ENCODE assay signal across 14 cellular contexts in genomic region chr20:49288250-49288751, GRCh38. TPM values are rescaled to one million over a fixed set of nuclear protein-coding genes. Genes with fewer than 3 reads are reported as not detected.
DNase-seq lines count a peak whose midpoint lies in the region; ATAC-seq, FAIRE-seq and TF ChIP-seq lines count a peak whose summit lies in the region.
"Had no signal": no experiment of that assay in that cellular context is flagged by ENCODE, and none has a peak within 500 bp of the region (broad histone marks: within the 10 kb centered on the region; RNA-seq: fewer than 3 reads in every experiment).

No MANE protein-coding gene starts in this region.

- CTCF ChIA-PET in A549 (lab: Yijun Ruan, JAX) (interaction anchor here (0.6 to 1.1 kb wide), 4 partner anchors 8 to 155 kb away, joined by 3 read pairs; no protein-coding TSS in a partner anchor), activated B cell treated with CpG ODN at 0.5 μM for 24 hours (lab: Charles Lee) (no interaction called here)

- peaks cover 92% of the 10 kb centered on the region for H3K36me3 ChIP-seq in lower lobe of right lung

- TF ChIP-seq CTCF in A549 (IDR thresholded peaks at IDR 0.05) (no peak), activated B cell treated with CpG ODN at 0.5 μM for 24 hours (IDR thresholded peaks at IDR 0.05) (no peak), lower lobe of right lung (IDR thresholded peaks at IDR 0.05) (no peak)

- no peak for FAIRE-seq in A549 (lab: Jason Lieb, UNC)
- FAIRE-seq: colon, keratinocyte, TTC549 had no signal

- H3K27ac ChIP-seq in A549 (0 out of 6 replicates have a peak overlapping the region, but pooled peaks of 1 of the 2 experiments have one; percentile 14), lower lobe of right lung (peak overlapping the region; percentile 37)

- peak overlapping the region; percentile 97 for H3K4me2 ChIP-seq in A549

- 87% methylated on average over 2 of the region's 2 CpGs for WGBS in A549 (ENCODE audit: missing lambda C conversion rate)

- no peaks in the 10 kb centered on the region for H3K27me3 ChIP-seq in lower lobe of right lung (ENCODE audit: low read depth)

- H3K9me3 ChIP-seq in A549, result peaks cover 9% of the 10 kb centered on the region; the same call in 2 of the 3 replicates
- peaks cover 24% of the 10 kb centered on the region for H3K9me3 ChIP-seq in lower lobe of right lung

- H3K4me1 ChIP-seq in A549 (peaks cover 63% of the 10 kb centered on the region), lower lobe of right lung (peaks cover 14% of the 10 kb centered on the region)

- DNase-seq in A549 (ENCODE audit: low read depth in 1 of 2, low spot score in 1 of 2), result no peak
- no peak for DNase-seq in activated B cell treated with CpG ODN at 0.5 μM for 24 hours
- DNase-seq in lower lobe of right lung, result no peak
- no peak for DNase-seq in cerebellar cortex (ENCODE audit: low spot score)
- no peak for DNase-seq in HuH-7 (ENCODE audit: low spot score)
- no peak for DNase-seq in NCI-H345 treated with DMSO at 0.1 percent for 48 hours (lab: John Stamatoyannopoulos, UW; ENCODE audit: unreplicated experiment)
- DNase-seq: CD4-positive, CD25-positive, alpha-beta regulatory T cell had no signal

- TF ChIP-seq POLR2A in A549 (IDR thresholded peaks at IDR 0.05; ENCODE audit: low read length) (no peak), GM18526 (IDR thresholded peaks at IDR 0.05; ENCODE audit: extremely low read depth, insufficient read length) (peak; percentile 4)

- H3K4me3 ChIP-seq in A549 (no peak overlapping the region), lower lobe of right lung (no peak overlapping the region)

- no peak for TF ChIP-seq RAD21 in A549 (conservative IDR thresholded peaks at IDR 0.05 in 1 of 2, IDR thresholded peaks at IDR 0.05 in 1 of 2)

- no peaks in the 10 kb centered on the region for H3K27me3 Mint-ChIP-seq in activated B cell treated with CpG ODN at 0.5 μM for 24 hours
- H3K27me3 Mint-ChIP-seq: CD4-positive, CD25-positive, alpha-beta regulatory T cell; IgD-negative memory B cell had no signal

- POLR2A ChIA-PET in A549 (lab: Yijun Ruan, JAX) (interaction anchor here (1.0 to 3.2 kb wide), 3 partner anchors 10 to 33 kb away, joined by 3 to 26 read pairs (median 6); partner anchors contain the start of gene ZNFX1), activated B cell treated with CpG ODN at 0.5 μM for 24 hours (lab: Charles Lee) (interaction anchor here (3.7 kb wide), 1 partner anchor 11 kb away, joined by 35 read pairs; the partner anchor contains the start of gene ZNFX1)

- H3K4me3 Mint-ChIP-seq in activated B cell treated with CpG ODN at 0.5 μM for 24 hours, result peak overlapping the region; percentile 2
- H3K4me3 Mint-ChIP-seq: CD4-positive, CD25-positive, alpha-beta regulatory T cell had no signal

- ATAC-seq in A549 (no peak), activated B cell treated with CpG ODN at 0.5 μM for 24 hours (ENCODE audit: low read depth) (no peak), lower lobe of right lung (peak in 1 of 2 donors; percentile 4), HG03520 (IDR thresholded peaks at IDR 0.05; ENCODE audit: unreplicated experiment) (no peak)
- ATAC-seq: Right ventricle myocardium inferior had no signal

- H3K9me3 Mint-ChIP-seq in activated B cell treated with CpG ODN at 0.5 μM for 24 hours, result peaks cover 34% of the 10 kb centered on the region

- H3K36me3 Mint-ChIP-seq in activated B cell treated with CpG ODN at 0.5 μM for 24 hours (ENCODE audit: low read depth), result peaks cover 97% of the 10 kb centered on the region

- TF ChIP-seq EP300 in A549 (IDR thresholded peaks at IDR 0.05), result no peak

- no peak overlapping the region for H3K27ac Mint-ChIP-seq in activated B cell treated with CpG ODN at 0.5 μM for 24 hours

- H3K4me1 Mint-ChIP-seq in activated B cell treated with CpG ODN at 0.5 μM for 24 hours, result peaks cover 58% of the 10 kb centered on the region

- intact Hi-C loops in activated B cell treated with CpG ODN at 0.5 μM for 24 hours (cut with micrococcal nuclease), result no loop called here
- intact Hi-C loops in lower lobe of right lung (cut with DNase I), result no loop called here

TF ChIP-seq in A549, 52 proteins besides CTCF, POLR2A, EP300 and RAD21:
- no peak for TF ChIP-seq KDM1A (IDR thresholded peaks at IDR 0.05; ENCODE audit: low read depth)
- TF ChIP-seq POLR2AphosphoS2 (conservative IDR thresholded peaks at IDR 0.05; ENCODE audit: low read length), result peak; percentile 85; the same call in 1 of the 2 replicates
- peak; percentile 80; the same call in 1 of the 2 replicates for TF ChIP-seq TP53 (CRISPR knock-in tag; IDR thresholded peaks at IDR 0.05)
- peak; percentile 38; the same call in 1 of the 2 replicates for TF ChIP-seq TFCP2L1 (CRISPR knock-in tag; IDR thresholded peaks at IDR 0.05)
- TF ChIP-seq HES2 (IDR thresholded peaks at IDR 0.05), result no peak
- peak; percentile 15; the same call in 1 of the 2 replicates for TF ChIP-seq FOSB (CRISPR knock-in tag; IDR thresholded peaks at IDR 0.05)
- TF ChIP-seq BCL3 (IDR thresholded peaks at IDR 0.05), result 0 out of 3 replicates have a peak, but pooled peaks have one; percentile 31
- no peak for TF ChIP-seq HOXB5 (CRISPR knock-in tag; IDR thresholded peaks at IDR 0.05)
- TF ChIP-seq HOXA7 (CRISPR knock-in tag; IDR thresholded peaks at IDR 0.05), result no peak
- TF ChIP-seq REST (IDR thresholded peaks at IDR 0.05), result peak; percentile 25; the same call in 1 of the 2 replicates
- no peak for TF ChIP-seq KDM5A (IDR thresholded peaks at IDR 0.05)

RNA-seq across cellular contexts. Expression of gene ZNFX1, which starts 10.4 kb away (rescaled TPM):
- 6.0 and 14.2 TPM in 2 replicates for polyA plus RNA-seq in A549 (2011; rRNA removed)
- polyA plus RNA-seq in A549 (2012; cell fraction: cytosol; rRNA removed), result 3.0 and 3.9 TPM in 2 replicates
- polyA plus RNA-seq in A549 (2012; cell fraction: nucleus; rRNA removed), result 4.9 and 8.0 TPM in 2 replicates
- polyA plus RNA-seq in A549 (2017; fragmentation: RNase III; extraction: RNeasy Plus Mini Kit Qiagen cat#74134 plus additional on column Dnase treatment), result 11.5 to 13.7 TPM (median 11.9 TPM) in 3 replicates
- 26.9 and 27.7 TPM in 2 replicates for polyA minus RNA-seq in A549 (2011; rRNA and poly(A)+ RNA removed)
- 49.6 and 51.9 TPM in 2 replicates for total RNA-seq in activated B cell treated with CpG ODN at 0.5 μM for 24 hours
- 53.9 TPM for total RNA-seq in lower lobe of right lung
